27 cellular contexts compared by ENCODE assay signal in genomic region chr10:118017850-118018249, GRCh38. TPM values are rescaled to one million over a fixed set of nuclear protein-coding genes. Genes with fewer than 3 reads are reported as not detected.
A peak's percentile ranks its signal among the peaks of the same experiment; 100 is the strongest.
DNase-seq lines count a peak whose midpoint lies in the region; ATAC-seq and TF ChIP-seq lines count a peak whose summit lies in the region.
"Had no signal": no experiment of that assay in that cellular context is flagged by ENCODE, and none has a peak within 500 bp of the region (broad histone marks: within the 10 kb centered on the region; RNA-seq: fewer than 3 reads in every experiment).

No MANE protein-coding gene starts in this region.

- intact Hi-C loops in OCI-LY7 (cut with micrococcal nuclease; ENCODE audit: unreplicated experiment): no loop called here

- CTCF ChIA-PET in OCI-LY7 (lab: Charles Lee; ENCODE audit: unreplicated experiment): no interaction called here

- H3K9me3 ChIP-seq in BLaER1 treated with 17β-estradiol and CSF1 and Interleukin-3, amounts not matched to agents 10 nM and 100 nM (replicated peaks in 1 of 11): no peaks in the 10 kb centered on the region
- H3K9me3 ChIP-seq in WERI-Rb-1 (ENCODE audit: severe bottlenecking) (no peaks in the 10 kb centered on the region), neural progenitor cell (ENCODE audit: low read depth) (no peaks in the 10 kb centered on the region), OCI-LY7 (ENCODE audit: low read length) (no peaks in the 10 kb centered on the region)
- H3K9me3 ChIP-seq: breast epithelium, colonic mucosa, psoas muscle, thoracic aorta had no signal

- H3K27ac Mint-ChIP-seq in neural progenitor cell: no peak overlapping the region
- no peak overlapping the region for H3K27ac Mint-ChIP-seq in progenitor cell of endocrine pancreas
- H3K27ac Mint-ChIP-seq: activated B cell treated with CpG ODN at 0.5 μM for 24 hours; activated naive CD8-positive, alpha-beta T cell treated with anti-CD3 and anti-CD28 coated beads, Interleukin-2, amount 50 U/mL, for 24 hours; B cell; natural killer cell treated with Interleukin-12 subunit alpha and Interleukin-12 subunit beta and Interleukin-15 and Interleukin-18, amount 100 ng/mL, for 72 hours; stimulated activated naive B cell treated with anti-CD40 and anti-IgM and Interleukin-4, amounts not matched to agents 10 μg/mL and 1 μg/mL and 100 μg/mL, for 72 hours had no signal

- H4K20me1 ChIP-seq in BLaER1 treated with 17β-estradiol and CSF1 and Interleukin-3, amounts not matched to agents 10 nM and 100 nM: peaks cover 0 to 32% (median 6%) of the 10 kb centered on the region in 11 experiments; a peak in 10 of 22 replicates
- H4K20me1 ChIP-seq in neural progenitor cell (ENCODE audit: low read depth): no peaks in the 10 kb centered on the region
- H4K20me1 ChIP-seq in OCI-LY7 (ENCODE audit: insufficient read depth, low read length): no peaks in the 10 kb centered on the region; the same call in 1 of the 2 replicates

- no peak overlapping the region for H3K27ac ChIP-seq in BLaER1 treated with 17β-estradiol and CSF1 and Interleukin-3, amounts not matched to agents 10 nM and 100 nM
- H3K27ac ChIP-seq in WERI-Rb-1 (peak overlapping the region; percentile 76), neural progenitor cell (peak overlapping the region; percentile 25), OCI-LY7 (ENCODE audit: low read depth, low read length, poor library complexity, severe bottlenecking) (no peak overlapping the region)
- H3K27ac ChIP-seq: breast epithelium, colonic mucosa, psoas muscle, thoracic aorta had no signal

- POLR2A ChIA-PET in OCI-LY7 (lab: Charles Lee): interaction anchor here (1.4 kb wide), 1 partner anchor 10 kb away, joined by 3 read pairs; no protein-coding TSS in a partner anchor

- no peak overlapping the region for H3K4me3 ChIP-seq in BLaER1 treated with 17β-estradiol and CSF1 and Interleukin-3, amounts not matched to agents 10 nM and 100 nM
- H3K4me3 ChIP-seq in WERI-Rb-1 (ENCODE audit: low read depth, low read length) (peak overlapping the region; percentile 45), neural progenitor cell (peak overlapping the region; percentile 20), OCI-LY7 (ENCODE audit: low read depth, low read length, poor library complexity, severe bottlenecking) (no peak overlapping the region)
- H3K4me3 ChIP-seq: breast epithelium, colonic mucosa, psoas muscle, thoracic aorta had no signal

- BruUV-seq in OCI-LY7 (replicated peaks; lab: Mats Ljungman, UMichigan): no TSS peak

- H2AFZ ChIP-seq in neural progenitor cell (replicated peaks) (no peak overlapping the region), OCI-LY7 (ENCODE audit: low read length) (no peak overlapping the region)

- H3K27me3 ChIP-seq in BLaER1 treated with 17β-estradiol and CSF1 and Interleukin-3, amounts not matched to agents 10 nM and 100 nM: no peaks in the 10 kb centered on the region
- H3K27me3 ChIP-seq in WERI-Rb-1 (ENCODE audit: insufficient read depth, low read depth, severe bottlenecking): no peaks in the 10 kb centered on the region
- H3K27me3 ChIP-seq in neural progenitor cell: no peaks in the 10 kb centered on the region
- H3K27me3 ChIP-seq: breast epithelium, colonic mucosa had no signal

- H3K4me3 Mint-ChIP-seq in neural progenitor cell: peak overlapping the region; percentile 5
- no peak overlapping the region for H3K4me3 Mint-ChIP-seq in progenitor cell of endocrine pancreas (ENCODE audit: low read depth)
- H3K4me3 Mint-ChIP-seq: activated B cell treated with CpG ODN at 0.5 μM for 24 hours; activated naive CD8-positive, alpha-beta T cell treated with anti-CD3 and anti-CD28 coated beads, Interleukin-2, amount 50 U/mL, for 24 hours; B cell; natural killer cell treated with Interleukin-12 subunit alpha and Interleukin-12 subunit beta and Interleukin-15 and Interleukin-18, amount 100 ng/mL, for 72 hours; stimulated activated naive B cell treated with anti-CD40 and anti-IgM and Interleukin-4, amounts not matched to agents 10 μg/mL and 1 μg/mL and 100 μg/mL, for 72 hours had no signal

- H3K27me3 Mint-ChIP-seq in neural progenitor cell (ENCODE audit: insufficient read depth, low read depth) (no peaks in the 10 kb centered on the region), progenitor cell of endocrine pancreas (no peaks in the 10 kb centered on the region)
- H3K27me3 Mint-ChIP-seq: activated B cell treated with CpG ODN at 0.5 μM for 24 hours; activated naive CD8-positive, alpha-beta T cell treated with anti-CD3 and anti-CD28 coated beads, Interleukin-2, amount 50 U/mL, for 24 hours; B cell; natural killer cell treated with Interleukin-12 subunit alpha and Interleukin-12 subunit beta and Interleukin-15 and Interleukin-18, amount 100 ng/mL, for 72 hours; stimulated activated naive B cell treated with anti-CD40 and anti-IgM and Interleukin-4, amounts not matched to agents 10 μg/mL and 1 μg/mL and 100 μg/mL, for 72 hours had no signal

- DNase-seq in WERI-Rb-1 (peak; percentile 63), iPS-NIHi11 (ENCODE audit: low spot score) (peak; percentile 23), neural progenitor cell (ENCODE audit: low spot score) (peak; percentile 89), OCI-LY7 (ENCODE audit: low spot score) (no peak), progenitor cell of endocrine pancreas (ENCODE audit: low spot score, unreplicated experiment) (no peak), superior temporal gyrus (ENCODE audit: extremely low spot score) (no peak)
- DNase-seq: activated B cell treated with CpG ODN at 0.5 μM for 24 hours; activated CD4-positive, alpha-beta T cell treated with anti-CD3 and anti-CD28 coated beads, Interleukin-2, amount 50 U/mL, for 48 hours; activated effector memory CD4-positive, alpha-beta T cell treated with Interleukin-2 at 50 U/mL for 16 hours; activated naive CD8-positive, alpha-beta T cell treated with anti-CD3 and anti-CD28 coated beads, Interleukin-2, amount 50 U/mL, for 24 hours; Calu3; colonic mucosa; NCI-H1105; NCI-H2171 treated with DMSO at 0.1 percent for 48 hours; NCI-H526; psoas muscle; stimulated activated CD4-positive, alpha-beta T cell treated with anti-CD3 and anti-CD28 coated beads, Interleukin-2, amount 100 ng/mL, for 48 hours; stimulated activated naive B cell treated with anti-CD40 and anti-IgM and Interleukin-4, amounts not matched to agents 10 μg/mL and 1 μg/mL and 100 μg/mL, for 72 hours had no signal

- H3F3A ChIP-seq in neural progenitor cell (ENCODE audit: low read depth): peaks cover 52% of the 10 kb centered on the region

- H3K9me3 Mint-ChIP-seq in neural progenitor cell (no peaks in the 10 kb centered on the region), progenitor cell of endocrine pancreas (ENCODE audit: low read depth) (no peaks in the 10 kb centered on the region)
- H3K9me3 Mint-ChIP-seq: activated B cell treated with CpG ODN at 0.5 μM for 24 hours; activated naive CD8-positive, alpha-beta T cell treated with anti-CD3 and anti-CD28 coated beads, Interleukin-2, amount 50 U/mL, for 24 hours; natural killer cell treated with Interleukin-12 subunit alpha and Interleukin-12 subunit beta and Interleukin-15 and Interleukin-18, amount 100 ng/mL, for 72 hours; stimulated activated naive B cell treated with anti-CD40 and anti-IgM and Interleukin-4, amounts not matched to agents 10 μg/mL and 1 μg/mL and 100 μg/mL, for 72 hours had no signal

- TF ChIP-seq CTCF in WERI-Rb-1 (IDR thresholded peaks at IDR 0.05; ENCODE audit: low read depth, low read length): no peak
- TF ChIP-seq CTCF in neural progenitor cell (IDR thresholded peaks at IDR 0.05): no peak
- TF ChIP-seq CTCF in OCI-LY7 (conservative IDR thresholded peaks at IDR 0.05; ENCODE audit: low read length): no peak
- TF ChIP-seq CTCF in progenitor cell of endocrine pancreas (IDR thresholded peaks at IDR 0.05; ENCODE audit: unreplicated experiment): no peak

- peak overlapping the region in 1 of 11 experiments; percentile 52; a peak in 1 of 22 replicates for H3K9ac ChIP-seq in BLaER1 treated with 17β-estradiol and CSF1 and Interleukin-3, amounts not matched to agents 10 nM and 100 nM
- H3K9ac ChIP-seq in neural progenitor cell: no peak overlapping the region

- H3K36me3 ChIP-seq in BLaER1 treated with 17β-estradiol and CSF1 and Interleukin-3, amounts not matched to agents 10 nM and 100 nM: peaks cover 6 to 43% (median 14%) of the 10 kb centered on the region in 11 experiments; a peak in 13 of 22 replicates
- no peaks in the 10 kb centered on the region; the same call in none of the 2 replicates for H3K36me3 ChIP-seq in WERI-Rb-1
- no peaks in the 10 kb centered on the region for H3K36me3 ChIP-seq in neural progenitor cell
- peaks cover 4% of the 10 kb centered on the region; the same call in 1 of the 2 replicates for H3K36me3 ChIP-seq in OCI-LY7 (ENCODE audit: insufficient read depth, low read length)
- H3K36me3 ChIP-seq: breast epithelium, colonic mucosa had no signal

- H3K79me2 ChIP-seq in neural progenitor cell (ENCODE audit: low read depth) (peaks cover 37% of the 10 kb centered on the region), OCI-LY7 (ENCODE audit: insufficient read depth, low read depth, low read length) (no peaks in the 10 kb centered on the region)

- H3K36me3 Mint-ChIP-seq in neural progenitor cell: peaks cover 5% of the 10 kb centered on the region
- H3K36me3 Mint-ChIP-seq in progenitor cell of endocrine pancreas (ENCODE audit: insufficient read depth): peaks cover 3% of the 10 kb centered on the region

- peaks cover 68% of the 10 kb centered on the region for H3K4me1 Mint-ChIP-seq in neural progenitor cell
- H3K4me1 Mint-ChIP-seq in progenitor cell of endocrine pancreas (ENCODE audit: low read depth): peaks cover 10% of the 10 kb centered on the region
- H3K4me1 Mint-ChIP-seq: activated B cell treated with CpG ODN at 0.5 μM for 24 hours; activated naive CD8-positive, alpha-beta T cell treated with anti-CD3 and anti-CD28 coated beads, Interleukin-2, amount 50 U/mL, for 24 hours had no signal

- no peak for ATAC-seq in HG02981 (IDR thresholded peaks at IDR 0.05; ENCODE audit: unreplicated experiment)
- ATAC-seq: activated naive CD8-positive, alpha-beta T cell treated with anti-CD3 and anti-CD28 coated beads, Interleukin-2, amount 50 U/mL, for 24 hours; HepG2; left lobe of liver; natural killer cell treated with Interleukin-12 subunit alpha and Interleukin-12 subunit beta and Interleukin-15 and Interleukin-18, amount 100 ng/mL, for 72 hours; psoas muscle; SK-N-SH treated with all-trans-retinoic acid at 6 μM for 48 hours; stimulated activated naive B cell treated with anti-CD40 and anti-IgM and Interleukin-4, amounts not matched to agents 10 μg/mL and 1 μg/mL and 100 μg/mL, for 72 hours had no signal

- no peaks in the 10 kb centered on the region for H3K9me2 ChIP-seq in OCI-LY7 (ENCODE audit: insufficient read depth, low read length)

- peaks cover 0 to 31% (median 15%) of the 10 kb centered on the region in 10 experiments; a peak in 15 of 20 replicates for H3K4me1 ChIP-seq in BLaER1 treated with 17β-estradiol and CSF1 and Interleukin-3, amounts not matched to agents 10 nM and 100 nM
- peaks cover 79% of the 10 kb centered on the region for H3K4me1 ChIP-seq in neural progenitor cell
- H3K4me1 ChIP-seq in OCI-LY7 (ENCODE audit: insufficient read depth, low read length, poor library complexity, severe bottlenecking): peaks cover 4% of the 10 kb centered on the region
- H3K4me1 ChIP-seq: breast epithelium, colonic mucosa, psoas muscle had no signal

- H3K4me2 ChIP-seq in BLaER1 treated with 17β-estradiol and CSF1 and Interleukin-3, amounts not matched to agents 10 nM and 100 nM: peak overlapping the region in 10 of 11 experiments; percentile 7 to 87 (median 56); a peak in 18 of 22 replicates
- H3K4me2 ChIP-seq in neural progenitor cell: peak overlapping the region; percentile 58
- H3K4me2 ChIP-seq in OCI-LY7 (ENCODE audit: low read length): no peak overlapping the region

RNA-seq across cellular contexts. Expression of gene RAB11FIP2, which starts 28.9 kb away (rescaled TPM):
- total RNA-seq in neural progenitor cell (ENCODE audit: low replicate concordance) (29.9 and 50.7 TPM in 2 replicates), OCI-LY7 (2022) (25.3 and 27.0 TPM in 2 replicates), progenitor cell of endocrine pancreas (17.6 and 23.0 TPM in 2 replicates)
- 13.6 and 20.9 TPM in 2 replicates for total RNA-seq in OCI-LY7 (2014; rRNA removed; shearing (Covaris generic))

Comparison
In these comparisons a context has a peak if more than half of its experiments do, and no peak if none do; other contexts are left out.
1. H3K27ac ChIP-seq: peak in WERI-Rb-1 (single experiment) and neural progenitor cell (single experiment); none in BLaER1 treated with 17β-estradiol and CSF1 and Interleukin-3, amounts not matched to agents 10 nM and 100 nM (0 of 11) and OCI-LY7 (single experiment).
2. H3K4me3 ChIP-seq: peak in WERI-Rb-1 (single experiment) and neural progenitor cell (single experiment); none in BLaER1 treated with 17β-estradiol and CSF1 and Interleukin-3, amounts not matched to agents 10 nM and 100 nM (0 of 10) and OCI-LY7 (single experiment).
3. DNase-seq: peak in WERI-Rb-1 (single experiment), iPS-NIHi11 (single experiment) and neural progenitor cell (single experiment); none in OCI-LY7 (single experiment), progenitor cell of endocrine pancreas (single experiment) and superior temporal gyrus (single experiment).